ENCODE assay signal across 28 cellular contexts in the genomic region with DNA sequence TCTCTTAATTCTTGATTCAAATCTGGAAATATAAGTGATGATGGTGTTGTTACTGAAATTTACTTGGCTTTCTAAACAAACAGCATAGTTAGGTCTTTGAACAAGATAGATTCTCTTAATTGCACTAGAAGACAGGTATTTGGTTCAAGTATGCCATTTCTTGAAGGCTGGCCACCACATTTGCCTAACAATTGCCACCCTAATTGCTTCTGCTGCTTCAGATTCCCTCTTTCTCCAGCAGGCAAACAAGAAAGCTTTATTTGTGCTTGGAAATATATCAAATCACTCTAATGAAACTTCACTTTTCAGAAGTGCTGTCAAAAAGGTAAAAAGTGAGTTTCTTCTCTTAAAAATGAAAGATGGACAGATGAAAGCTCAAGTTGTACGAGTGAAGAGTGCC.
"Had no signal": no experiment of that assay in that cellular context is flagged by ENCODE, and none has a peak within 500 bp of the region (broad histone marks: within the 10 kb centered on the region; RNA-seq: fewer than 3 reads in every experiment).

No MANE protein-coding gene starts in this region.

- FAIRE-seq: astrocyte, bronchial epithelial cell had no signal

- H3K36me3 Mint-ChIP-seq: mesothelial cell of epicardium had no signal

- H3K27ac Mint-ChIP-seq: activated naive CD8-positive, alpha-beta T cell; activated T-cell treated with anti-CD3 and anti-CD28 coated beads, Interleukin-2, amount 50 U/mL, for 24 hours; activated T-helper 17 cell treated with anti-CD3 and anti-CD28 coated beads, Interleukin-2, amount 50 U/mL, for 72 hours; effector memory CD8-positive, alpha-beta T cell; mesothelial cell of epicardium; naive thymus-derived CD8-positive, alpha-beta T cell; progenitor cell of endocrine pancreas had no signal

- H3K27ac ChIP-seq: adrenal gland, colonic mucosa, dorsolateral prefrontal cortex, esophagus muscularis mucosa, left lung, upper lobe of left lung had no signal

- H3K4me3 ChIP-seq: adrenal gland, colonic mucosa, dorsolateral prefrontal cortex, esophagus muscularis mucosa, left lung, lung, upper lobe of left lung had no signal

- H3K27me3 Mint-ChIP-seq: activated naive CD8-positive, alpha-beta T cell; activated T-cell treated with anti-CD3 and anti-CD28 coated beads, Interleukin-2, amount 50 U/mL, for 24 hours; activated T-helper 17 cell treated with anti-CD3 and anti-CD28 coated beads, Interleukin-2, amount 50 U/mL, for 72 hours; effector memory CD8-positive, alpha-beta T cell; naive thymus-derived CD8-positive, alpha-beta T cell; progenitor cell of endocrine pancreas had no signal

- DNase-seq: activated CD4-positive, alpha-beta T cell treated with anti-CD3 and anti-CD28 coated beads, Interleukin-2, amount 50 U/mL, for 4 hours; activated CD8-positive, alpha-beta memory T cell treated with anti-CD3 and anti-CD28 coated beads for 24 hours; activated CD8-positive, alpha-beta memory T cell treated with anti-CD3 and anti-CD28 coated beads, Interleukin-2, amount 50 U/mL, for 4 hours; activated naive CD4-positive, alpha-beta T cell; activated T-cell treated with anti-CD3 and anti-CD28 coated beads, Interleukin-2, amount 50 U/mL, for 24 hours; adrenal gland; colonic mucosa; dorsolateral prefrontal cortex; effector memory CD8-positive, alpha-beta T cell; glutamatergic neuron; hippocampal formation; kidney glomerular epithelial cell; left lung; naive thymus-derived CD8-positive, alpha-beta T cell; retina; stimulated activated CD4-positive, alpha-beta T cell treated with anti-CD3 and anti-CD28 coated beads, Interleukin-4, amount 100 ng/mL, for 24 hours; stimulated activated naive CD4-positive, alpha-beta T cell treated with Interleukin-2 at 50 U/mL for 16 hours; T-helper 1 cell; T-helper 9 cell; upper lobe of left lung had no signal

- H3K4me3 Mint-ChIP-seq: activated naive CD8-positive, alpha-beta T cell; activated T-cell treated with anti-CD3 and anti-CD28 coated beads, Interleukin-2, amount 50 U/mL, for 24 hours; activated T-helper 17 cell treated with anti-CD3 and anti-CD28 coated beads, Interleukin-2, amount 50 U/mL, for 72 hours; effector memory CD8-positive, alpha-beta T cell; mesothelial cell of epicardium; naive thymus-derived CD8-positive, alpha-beta T cell had no signal

- H3K27me3 ChIP-seq: adrenal gland, colonic mucosa, dorsolateral prefrontal cortex, esophagus muscularis mucosa, left lung, upper lobe of left lung had no signal

- H3K9me3 ChIP-seq: adrenal gland, colonic mucosa, esophagus muscularis mucosa, left lung, upper lobe of left lung had no signal

- ATAC-seq: activated T-helper 17 cell treated with anti-CD3 and anti-CD28 coated beads, Interleukin-2, amount 50 U/mL, for 72 hours; effector memory CD8-positive, alpha-beta T cell; left lung; naive thymus-derived CD8-positive, alpha-beta T cell had no signal

- H3K36me3 ChIP-seq: adrenal gland, colonic mucosa, esophagus muscularis mucosa, left lung, upper lobe of left lung had no signal

- H3K9me3 Mint-ChIP-seq: activated T-cell treated with anti-CD3 and anti-CD28 coated beads, Interleukin-2, amount 50 U/mL, for 24 hours; activated T-helper 17 cell treated with anti-CD3 and anti-CD28 coated beads, Interleukin-2, amount 50 U/mL, for 72 hours; effector memory CD8-positive, alpha-beta T cell; mesothelial cell of epicardium had no signal

- H3K4me1 Mint-ChIP-seq: activated T-helper 17 cell treated with anti-CD3 and anti-CD28 coated beads, Interleukin-2, amount 50 U/mL, for 72 hours; mesothelial cell of epicardium had no signal

- H3K4me1 ChIP-seq: adrenal gland, colonic mucosa, esophagus muscularis mucosa, left lung, upper lobe of left lung had no signal
